In the genomic region with DNA sequence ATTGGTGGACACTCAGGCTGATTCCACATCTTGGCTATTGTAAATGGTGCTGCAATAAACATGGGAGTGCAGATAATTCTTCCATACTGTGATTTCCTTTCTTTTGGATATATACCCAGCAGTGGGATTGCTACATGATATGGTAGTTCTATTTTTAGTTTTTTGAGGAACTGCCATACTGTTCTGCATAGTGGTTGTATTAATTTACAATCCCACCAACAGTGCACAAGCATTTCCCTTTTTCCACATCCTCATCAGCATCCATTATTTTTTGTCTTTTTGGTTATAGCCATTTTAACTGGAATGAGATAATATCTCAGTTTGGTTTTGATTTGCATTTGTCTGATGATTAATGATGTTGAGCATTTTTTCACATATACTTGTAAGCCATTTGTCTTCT, we compare ENCODE assay signal across 23 cellular contexts.
"Had no signal": no experiment of that assay in that cellular context is flagged by ENCODE, and none has a peak within 500 bp of the region (broad histone marks: within the 10 kb centered on the region; RNA-seq: fewer than 3 reads in every experiment).

No MANE protein-coding gene starts in this region.

- H3K4me3 Mint-ChIP-seq: activated CD4-positive, alpha-beta T cell treated with anti-CD3 and anti-CD28 coated beads for 36 hours; activated CD8-positive, alpha-beta T cell treated with anti-CD3 and anti-CD28 coated beads for 36 hours; activated naive CD8-positive, alpha-beta T cell treated with anti-CD3 and anti-CD28 coated beads, Interleukin-2, amount 10 ng/mL, durations not matched to agents 7 days and 5 days; T-cell had no signal

- H3K27ac Mint-ChIP-seq: activated CD4-positive, alpha-beta T cell treated with anti-CD3 and anti-CD28 coated beads for 36 hours; activated CD8-positive, alpha-beta T cell treated with anti-CD3 and anti-CD28 coated beads for 36 hours; activated naive CD8-positive, alpha-beta T cell treated with anti-CD3 and anti-CD28 coated beads, Interleukin-2, amount 10 ng/mL, durations not matched to agents 7 days and 5 days; T-cell had no signal

- H3K9me3 Mint-ChIP-seq: activated CD8-positive, alpha-beta T cell treated with anti-CD3 and anti-CD28 coated beads for 36 hours; activated naive CD8-positive, alpha-beta T cell treated with anti-CD3 and anti-CD28 coated beads, Interleukin-2, amount 10 ng/mL, durations not matched to agents 7 days and 5 days; T-cell had no signal

- DNase-seq: activated CD4-positive, alpha-beta T cell treated with anti-CD3 and anti-CD28 coated beads for 36 hours; activated CD4-positive, alpha-beta T cell treated with anti-CD3 and anti-CD28 coated beads, Interleukin-2, amount 50 U/mL, for 1 hour; activated CD8-positive, alpha-beta memory T cell treated with anti-CD3 and anti-CD28 coated beads, Interleukin-2, amount 50 U/mL, for 4 hours; activated CD8-positive, alpha-beta T cell treated with anti-CD3 and anti-CD28 coated beads for 36 hours; activated naive CD4-positive, alpha-beta T cell treated with anti-CD3 and anti-CD28 coated beads, Interleukin-2, amount 50 U/mL, for 16 hours; activated naive CD8-positive, alpha-beta T cell treated with anti-CD3 and anti-CD28 coated beads, Interleukin-2, amount 10 ng/mL, durations not matched to agents 7 days and 5 days; activated T-cell treated with anti-CD3 and anti-CD28 coated beads, Interleukin-2, amount 50 U/mL, for 1 hour; body of pancreas; central memory CD4-positive, alpha-beta T cell; NCI-H1105; NCI-H1436; NCI-H1694 treated with DMSO at 0.1 percent for 48 hours; NCI-H2029 treated with DMSO at 0.1 percent for 48 hours; NCI-H345; NCI-H510A; NCI-H69; NK-92 treated with Interleukin-12 subunit alpha and Interleukin-12 subunit beta, amount 100 ng/mL, for 24 hours; Peyer's patch; Right ventricle myocardium superior; SJCRH30; T-cell; T-helper 2 cell; WERI-Rb-1 had no signal

- H3K4me1 Mint-ChIP-seq: activated CD4-positive, alpha-beta T cell treated with anti-CD3 and anti-CD28 coated beads for 36 hours; activated naive CD8-positive, alpha-beta T cell treated with anti-CD3 and anti-CD28 coated beads, Interleukin-2, amount 10 ng/mL, durations not matched to agents 7 days and 5 days; T-cell had no signal

- H3K36me3 Mint-ChIP-seq: activated naive CD8-positive, alpha-beta T cell treated with anti-CD3 and anti-CD28 coated beads, Interleukin-2, amount 10 ng/mL, durations not matched to agents 7 days and 5 days; T-cell had no signal
